In genomic region chr2:18598848-18599484, GRCh38 we compare ENCODE assay signal across 2 cellular contexts.
TF ChIP-seq lines count a peak whose summit lies in the region.

No MANE protein-coding gene starts in this region.

TF ChIP-seq in liver, 16 proteins besides CTCF, POLR2A, EP300 and RAD21:
- TF ChIP-seq TAF1 (conservative IDR thresholded peaks at IDR 0.05): no peak
- TF ChIP-seq MAX (IDR thresholded peaks at IDR 0.05): no peak
- TF ChIP-seq JUND (IDR thresholded peaks at IDR 0.05): no peak
- TF ChIP-seq YY1 (IDR thresholded peaks at IDR 0.05): peak; percentile 22
- no peak for TF ChIP-seq FOXA1 (IDR thresholded peaks at IDR 0.05)
- TF ChIP-seq GABPA (IDR thresholded peaks at IDR 0.05 in 1 of 2, conservative IDR thresholded peaks at IDR 0.05 in 1 of 2): no peak
- peak; percentile 26 to 35 for TF ChIP-seq HNF4A (conservative IDR thresholded peaks at IDR 0.05)
- no peak for TF ChIP-seq FOXA2 (IDR thresholded peaks at IDR 0.05)
- TF ChIP-seq ZBTB33 (IDR thresholded peaks at IDR 0.05): no peak
- no peak for TF ChIP-seq HNF4G (IDR thresholded peaks at IDR 0.05)
- no peak for TF ChIP-seq ATF3 (IDR thresholded peaks at IDR 0.05)
- TF ChIP-seq RXRA (IDR thresholded peaks at IDR 0.05): peak; percentile 45 to 60
- peak in 1 of 2 donors; percentile 16 for TF ChIP-seq EGR1 (IDR thresholded peaks at IDR 0.05; ENCODE audit: low read depth in 2 of 2)
- TF ChIP-seq NR2F2 (IDR thresholded peaks at IDR 0.05): no peak
- peak; percentile 56 for TF ChIP-seq SP1 (IDR thresholded peaks at IDR 0.05)
- no peak for TF ChIP-seq REST (IDR thresholded peaks at IDR 0.05)

TF ChIP-seq in HepG2, 621 proteins besides CTCF, POLR2A, EP300 and RAD21:
- no peak for TF ChIP-seq ZNF512 (CRISPR knock-in tag; IDR thresholded peaks at IDR 0.05)
- no peak for TF ChIP-seq ZNF792 (CRISPR knock-in tag; IDR thresholded peaks at IDR 0.05)
- no peak for TF ChIP-seq HNRNPL (IDR thresholded peaks at IDR 0.05; ENCODE audit: low read depth, low read length)
- TF ChIP-seq PCBP1 (IDR thresholded peaks at IDR 0.05; ENCODE audit: borderline replicate concordance, low read depth, low read length): no peak
- TF ChIP-seq CENPT (CRISPR knock-in tag; IDR thresholded peaks at IDR 0.05; ENCODE audit: low read depth): no peak
- TF ChIP-seq ZFP36L1 (CRISPR knock-in tag; IDR thresholded peaks at IDR 0.05): no peak
- no peak for TF ChIP-seq HES4 (CRISPR knock-in tag; IDR thresholded peaks at IDR 0.05; ENCODE audit: borderline replicate concordance)
- TF ChIP-seq TBL1XR1 (IDR thresholded peaks at IDR 0.05; ENCODE audit: borderline replicate concordance, low read length, partially characterized antibody): no peak
- TF ChIP-seq ZHX2 (IDR thresholded peaks at IDR 0.05; ENCODE audit: low read depth): no peak
- no peak for TF ChIP-seq ZHX2 (CRISPR knock-in tag; IDR thresholded peaks at IDR 0.05; ENCODE audit: borderline replicate concordance)
- no peak for TF ChIP-seq ZNF703 (CRISPR knock-in tag; IDR thresholded peaks at IDR 0.05; ENCODE audit: borderline replicate concordance)
- no peak for TF ChIP-seq NCOR1 (IDR thresholded peaks at IDR 0.05; ENCODE audit: borderline replicate concordance, low read length)
- no peak for TF ChIP-seq HNRNPK (IDR thresholded peaks at IDR 0.05; ENCODE audit: low read depth, low read length, poor library complexity, severe bottlenecking)
- TF ChIP-seq ZNF263 (CRISPR knock-in tag; IDR thresholded peaks at IDR 0.05): no peak
- no peak for TF ChIP-seq TCF7 (IDR thresholded peaks at IDR 0.05; ENCODE audit: low read depth)
- TF ChIP-seq ZNF577 (CRISPR knock-in tag; IDR thresholded peaks at IDR 0.05; ENCODE audit: borderline replicate concordance, low read depth): no peak
- no peak for TF ChIP-seq DRAP1 (CRISPR knock-in tag; IDR thresholded peaks at IDR 0.05)
- TF ChIP-seq ESRRA (CRISPR knock-in tag; IDR thresholded peaks at IDR 0.05; ENCODE audit: low read depth): no peak
- no peak for TF ChIP-seq DDIT3 (CRISPR knock-in tag; IDR thresholded peaks at IDR 0.05)
- TF ChIP-seq KLF12 (CRISPR knock-in tag; IDR thresholded peaks at IDR 0.05; ENCODE audit: borderline replicate concordance): no peak
